Comparison of ENCODE assay signal across 16 cellular contexts in genomic region chr18:50747849-50748242, GRCh38.
DNase-seq lines count a peak whose midpoint lies in the region; ATAC-seq and TF ChIP-seq lines count a peak whose summit lies in the region.
"Had no signal": no experiment of that assay in that cellular context is flagged by ENCODE, and none has a peak within 500 bp of the region (broad histone marks: within the 10 kb centered on the region; RNA-seq: fewer than 3 reads in every experiment).

No MANE protein-coding gene starts in this region.

- peaks cover 2% of the 10 kb centered on the region; the same call in 1 of the 2 replicates for H3K4me1 ChIP-seq in HEK293 (ENCODE audit: control insufficient read depth, insufficient read depth, low read length)
- peaks cover 9% of the 10 kb centered on the region for H3K4me1 ChIP-seq in mesodermal cell (ENCODE audit: control insufficient read depth, insufficient read depth, low read length, poor library complexity, severe bottlenecking)
- H3K4me1 ChIP-seq: Caco-2, SJSA1 had no signal

- H3K36me3 ChIP-seq in HEK293 (ENCODE audit: control insufficient read depth in 2 of 2, insufficient read depth in 1 of 2, low read length in 2 of 2): no peaks in the 10 kb centered on the region
- H3K36me3 ChIP-seq in SK-N-MC (ENCODE audit: insufficient read depth, low read length): no peaks in the 10 kb centered on the region
- no peaks in the 10 kb centered on the region for H3K36me3 ChIP-seq in mesodermal cell (ENCODE audit: control insufficient read depth, insufficient read depth, low read length)
- H3K36me3 ChIP-seq: SJSA1 had no signal

- 0% methylated on average over 1 of the region's 1 CpG for WGBS in mesodermal cell (ENCODE audit: insufficient coverage in 2 of 2), 2 experiments

- no peak overlapping the region for H3K4me3 Mint-ChIP-seq in osteocyte (ENCODE audit: unreplicated experiment)
- H3K4me3 Mint-ChIP-seq: B cell; CD4-positive, CD25-positive, alpha-beta regulatory T cell had no signal

- no peaks in the 10 kb centered on the region for H3K4me1 Mint-ChIP-seq in osteocyte (ENCODE audit: unreplicated experiment)
- H3K4me1 Mint-ChIP-seq: B cell; CD4-positive, CD25-positive, alpha-beta regulatory T cell had no signal

- TF ChIP-seq CTCF in HEK293 (tag by site-specific recombination; IDR thresholded peaks at IDR 0.05) (no peak), osteocyte (IDR thresholded peaks at IDR 0.05) (no peak)

- H3K4me3 ChIP-seq in HEK293 (ENCODE audit: low read depth, low read length) (no peak overlapping the region), SK-N-MC (no peak overlapping the region), mesodermal cell (ENCODE audit: extremely low read depth, insufficient read depth, low read length, poor library complexity, severe bottlenecking) (no peak overlapping the region)
- H3K4me3 ChIP-seq: SJSA1 had no signal

- peak overlapping the region; percentile 74 for H3K27ac ChIP-seq in HEK293 (ENCODE audit: extremely low read depth, low read depth, low read length)
- peak overlapping the region; percentile 65; the same call in 1 of the 2 replicates for H3K27ac ChIP-seq in SK-N-MC
- H3K27ac ChIP-seq in mesodermal cell (ENCODE audit: low read depth, low read length, severe bottlenecking): peak overlapping the region; percentile 69
- H3K27ac ChIP-seq: SJSA1 had no signal

- H3K27ac Mint-ChIP-seq in osteocyte (ENCODE audit: unreplicated experiment): no peak overlapping the region
- H3K27ac Mint-ChIP-seq: B cell; CD4-positive, CD25-positive, alpha-beta regulatory T cell had no signal

- no peaks in the 10 kb centered on the region for H3K9me3 Mint-ChIP-seq in osteocyte (ENCODE audit: unreplicated experiment)

- ATAC-seq in HG03196 (IDR thresholded peaks at IDR 0.05; ENCODE audit: unreplicated experiment) (no peak), HG02938 (IDR thresholded peaks at IDR 0.05; ENCODE audit: unreplicated experiment) (no peak)
- ATAC-seq: PC-3 had no signal

- no peaks in the 10 kb centered on the region for H3K36me3 Mint-ChIP-seq in osteocyte (ENCODE audit: unreplicated experiment)
- H3K36me3 Mint-ChIP-seq: CD4-positive, CD25-positive, alpha-beta regulatory T cell had no signal

- POLR2A ChIA-PET in HEK293 (lab: Yijun Ruan, JAX): no interaction called here

- no peaks in the 10 kb centered on the region for H3K9me3 ChIP-seq in HEK293 (ENCODE audit: control insufficient read depth, insufficient read depth, low read depth, low read length)
- H3K9me3 ChIP-seq in SK-N-MC (ENCODE audit: low read depth, low read length): no peaks in the 10 kb centered on the region
- no peaks in the 10 kb centered on the region for H3K9me3 ChIP-seq in mesodermal cell (ENCODE audit: control insufficient read depth, low read length)
- H3K9me3 ChIP-seq: Caco-2, SJSA1 had no signal

- H3K27me3 Mint-ChIP-seq in osteocyte (ENCODE audit: unreplicated experiment): no peaks in the 10 kb centered on the region

- H3K9ac ChIP-seq in SK-N-MC (ENCODE audit: insufficient read length): no peak overlapping the region

- CTCF ChIA-PET in HEK293 (lab: Yijun Ruan, JAX): no interaction called here

- DNase-seq in SK-N-MC (ENCODE audit: low read depth, low spot score) (no peak), osteocyte (ENCODE audit: extremely low spot score, unreplicated experiment) (peak; percentile 0), OCI-M2 (lab: John Stamatoyannopoulos, UW; ENCODE audit: unreplicated experiment) (no peak), SIG-M5 treated with dmso at 0.1 percent for 504 hours (lab: John Stamatoyannopoulos, UW; ENCODE audit: unreplicated experiment) (no peak)
- DNase-seq: Caco-2; CD4-positive, CD25-positive, alpha-beta regulatory T cell; DMS153; NCI-H187 treated with DMSO at 0.1 percent for 48 hours; NK-92 treated with Interleukin-12 subunit alpha and Interleukin-12 subunit beta, amount 100 ng/mL, for 24 hours; PC-3 had no signal

TF ChIP-seq in HEK293, 187 proteins besides CTCF, POLR2A, EP300 and RAD21:
- TF ChIP-seq SETDB1 (IDR thresholded peaks at IDR 0.05; ENCODE audit: insufficient read length, low read length) (peak; percentile 50), ZNF169 (tag by site-specific recombination; IDR thresholded peaks at IDR 0.05) (no peak), ZNF501 (tag by site-specific recombination; IDR thresholded peaks at IDR 0.05) (no peak), ZNF549 (tag by site-specific recombination; IDR thresholded peaks at IDR 0.05) (peak; percentile 99), ZNF596 (tag by site-specific recombination; IDR thresholded peaks at IDR 0.05) (no peak)
TF ChIP-seq in HEK293: peak in this region for 2.
